ENCODE assay signal across 1 cellular context in the genomic region with DNA sequence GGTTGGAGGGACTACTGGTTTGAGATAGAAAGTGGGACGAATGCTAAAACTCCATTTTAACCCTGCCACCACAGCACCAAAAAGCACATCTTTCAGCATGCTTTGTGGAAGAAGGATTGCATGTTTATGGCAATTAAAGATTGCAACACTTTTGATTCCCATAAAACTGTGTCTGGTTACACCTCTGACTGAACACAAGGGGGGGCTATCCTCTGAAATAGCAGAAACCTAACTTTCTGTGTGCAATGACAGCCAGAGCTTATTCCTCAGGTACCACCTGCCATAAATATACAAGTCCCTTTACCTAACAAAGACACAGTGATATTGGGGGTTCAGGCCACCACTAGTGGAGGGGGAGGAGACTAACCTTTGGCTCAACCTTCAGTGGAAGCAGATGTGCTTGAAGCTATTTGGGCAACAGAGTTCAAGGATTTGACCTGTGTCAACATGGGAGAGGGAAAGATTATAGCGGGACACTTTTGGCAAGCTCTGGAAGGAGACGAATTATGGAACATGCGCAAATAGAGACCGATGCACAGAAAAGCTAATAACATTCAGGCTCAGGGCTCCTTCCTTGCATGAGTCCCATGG.
TF ChIP-seq lines count a peak whose summit lies in the region.

No MANE protein-coding gene starts in this region.

TF ChIP-seq in HepG2, 621 proteins besides CTCF, POLR2A, EP300 and RAD21 (continued from another document and continues in another):
- TF ChIP-seq, protein P1, sequence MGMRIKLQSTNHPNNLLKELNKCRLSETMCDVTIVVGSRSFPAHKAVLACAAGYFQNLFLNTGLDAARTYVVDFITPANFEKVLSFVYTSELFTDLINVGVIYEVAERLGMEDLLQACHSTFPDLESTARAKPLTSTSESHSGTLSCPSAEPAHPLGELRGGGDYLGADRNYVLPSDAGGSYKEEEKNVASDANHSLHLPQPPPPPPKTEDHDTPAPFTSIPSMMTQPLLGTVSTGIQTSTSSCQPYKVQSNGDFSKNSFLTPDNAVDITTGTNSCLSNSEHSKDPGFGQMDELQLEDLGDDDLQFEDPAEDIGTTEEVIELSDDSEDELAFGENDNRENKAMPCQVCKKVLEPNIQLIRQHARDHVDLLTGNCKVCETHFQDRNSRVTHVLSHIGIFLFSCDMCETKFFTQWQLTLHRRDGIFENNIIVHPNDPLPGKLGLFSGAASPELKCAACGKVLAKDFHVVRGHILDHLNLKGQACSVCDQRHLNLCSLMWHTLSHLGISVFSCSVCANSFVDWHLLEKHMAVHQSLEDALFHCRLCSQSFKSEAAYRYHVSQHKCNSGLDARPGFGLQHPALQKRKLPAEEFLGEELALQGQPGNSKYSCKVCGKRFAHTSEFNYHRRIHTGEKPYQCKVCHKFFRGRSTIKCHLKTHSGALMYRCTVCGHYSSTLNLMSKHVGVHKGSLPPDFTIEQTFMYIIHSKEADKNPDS (CRISPR knock-in tag; IDR thresholded peaks at IDR 0.05): no peak
- TF ChIP-seq ZSCAN25 (CRISPR knock-in tag; IDR thresholded peaks at IDR 0.05) (no peak), GTF3A (CRISPR knock-in tag; conservative IDR thresholded peaks at IDR 0.05) (no peak), MTF2 (CRISPR knock-in tag; IDR thresholded peaks at IDR 0.05; ENCODE audit: borderline replicate concordance) (no peak), SP1 (IDR thresholded peaks at IDR 0.05) (no peak), SP1 (CRISPR knock-in tag; IDR thresholded peaks at IDR 0.05) (no peak), PRMT3 (CRISPR knock-in tag; IDR thresholded peaks at IDR 0.05; ENCODE audit: borderline replicate concordance, low read depth) (no peak), GPBP1L1 (CRISPR knock-in tag; IDR thresholded peaks at IDR 0.05) (no peak), ZNF34 (CRISPR knock-in tag; IDR thresholded peaks at IDR 0.05; ENCODE audit: borderline replicate concordance) (no peak), SOX6 (IDR thresholded peaks at IDR 0.05) (no peak), SOX6 (CRISPR knock-in tag; IDR thresholded peaks at IDR 0.05) (peak; percentile 53; the same call in 1 of the 2 replicates), GMEB2 (CRISPR knock-in tag; IDR thresholded peaks at IDR 0.05; ENCODE audit: low read depth) (no peak), ZNF333 (CRISPR knock-in tag; IDR thresholded peaks at IDR 0.05; ENCODE audit: borderline replicate concordance) (no peak), PTBP1 (IDR thresholded peaks at IDR 0.05; ENCODE audit: low read depth, low read length, poor library complexity, severe bottlenecking) (no peak), KLF6 (CRISPR knock-in tag; IDR thresholded peaks at IDR 0.05) (no peak), ZNF737 (CRISPR knock-in tag; IDR thresholded peaks at IDR 0.05; ENCODE audit: borderline replicate concordance) (no peak), ZNF530 (CRISPR knock-in tag; IDR thresholded peaks at IDR 0.05; ENCODE audit: low read depth) (no peak), ZNF674 (CRISPR knock-in tag; IDR thresholded peaks at IDR 0.05; ENCODE audit: low read depth) (no peak), ZZZ3 (CRISPR knock-in tag; IDR thresholded peaks at IDR 0.05; ENCODE audit: borderline replicate concordance) (no peak), POGZ (CRISPR knock-in tag; IDR thresholded peaks at IDR 0.05) (0 out of 2 replicates have a peak, but pooled peaks have one; percentile 58), RORA (CRISPR knock-in tag; IDR thresholded peaks at IDR 0.05) (no peak), ZNF230 (CRISPR knock-in tag; IDR thresholded peaks at IDR 0.05) (no peak), JDP2 (CRISPR knock-in tag; IDR thresholded peaks at IDR 0.05; ENCODE audit: borderline replicate concordance) (no peak), ZNF850 (CRISPR knock-in tag; conservative IDR thresholded peaks at IDR 0.05) (no peak), REST (IDR thresholded peaks at IDR 0.05; ENCODE audit: borderline replicate concordance in 1 of 2, low read depth in 1 of 2, low read length in 2 of 2) (no peak), PREB (CRISPR knock-in tag; IDR thresholded peaks at IDR 0.05) (no peak)
- TF ChIP-seq, protein P2, sequence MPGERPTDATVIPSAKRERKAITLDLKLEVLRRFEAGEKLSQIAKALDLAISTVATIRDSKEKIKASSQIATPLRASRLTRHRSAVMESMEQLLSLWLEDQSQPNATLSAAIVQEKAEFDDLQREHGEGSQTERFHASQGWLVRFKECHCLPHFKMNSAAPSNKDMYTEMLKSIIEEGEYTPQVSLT (CRISPR knock-in tag; IDR thresholded peaks at IDR 0.05; ENCODE audit: borderline replicate concordance, low read depth): no peak
- TF ChIP-seq, protein P3, sequence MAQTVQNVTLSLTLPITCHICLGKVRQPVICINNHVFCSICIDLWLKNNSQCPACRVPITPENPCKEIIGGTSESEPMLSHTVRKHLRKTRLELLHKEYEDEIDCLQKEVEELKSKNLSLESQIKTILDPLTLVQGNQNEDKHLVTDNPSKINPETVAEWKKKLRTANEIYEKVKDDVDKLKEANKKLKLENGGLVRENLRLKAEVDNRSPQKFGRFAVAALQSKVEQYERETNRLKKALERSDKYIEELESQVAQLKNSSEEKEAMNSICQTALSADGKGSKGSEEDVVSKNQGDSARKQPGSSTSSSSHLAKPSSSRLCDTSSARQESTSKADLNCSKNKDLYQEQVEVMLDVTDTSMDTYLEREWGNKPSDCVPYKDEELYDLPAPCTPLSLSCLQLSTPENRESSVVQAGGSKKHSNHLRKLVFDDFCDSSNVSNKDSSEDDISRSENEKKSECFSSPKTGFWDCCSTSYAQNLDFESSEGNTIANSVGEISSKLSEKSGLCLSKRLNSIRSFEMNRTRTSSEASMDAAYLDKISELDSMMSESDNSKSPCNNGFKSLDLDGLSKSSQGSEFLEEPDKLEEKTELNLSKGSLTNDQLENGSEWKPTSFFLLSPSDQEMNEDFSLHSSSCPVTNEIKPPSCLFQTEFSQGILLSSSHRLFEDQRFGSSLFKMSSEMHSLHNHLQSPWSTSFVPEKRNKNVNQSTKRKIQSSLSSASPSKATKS (CRISPR knock-in tag; IDR thresholded peaks at IDR 0.05): no peak
- TF ChIP-seq, protein P4, sequence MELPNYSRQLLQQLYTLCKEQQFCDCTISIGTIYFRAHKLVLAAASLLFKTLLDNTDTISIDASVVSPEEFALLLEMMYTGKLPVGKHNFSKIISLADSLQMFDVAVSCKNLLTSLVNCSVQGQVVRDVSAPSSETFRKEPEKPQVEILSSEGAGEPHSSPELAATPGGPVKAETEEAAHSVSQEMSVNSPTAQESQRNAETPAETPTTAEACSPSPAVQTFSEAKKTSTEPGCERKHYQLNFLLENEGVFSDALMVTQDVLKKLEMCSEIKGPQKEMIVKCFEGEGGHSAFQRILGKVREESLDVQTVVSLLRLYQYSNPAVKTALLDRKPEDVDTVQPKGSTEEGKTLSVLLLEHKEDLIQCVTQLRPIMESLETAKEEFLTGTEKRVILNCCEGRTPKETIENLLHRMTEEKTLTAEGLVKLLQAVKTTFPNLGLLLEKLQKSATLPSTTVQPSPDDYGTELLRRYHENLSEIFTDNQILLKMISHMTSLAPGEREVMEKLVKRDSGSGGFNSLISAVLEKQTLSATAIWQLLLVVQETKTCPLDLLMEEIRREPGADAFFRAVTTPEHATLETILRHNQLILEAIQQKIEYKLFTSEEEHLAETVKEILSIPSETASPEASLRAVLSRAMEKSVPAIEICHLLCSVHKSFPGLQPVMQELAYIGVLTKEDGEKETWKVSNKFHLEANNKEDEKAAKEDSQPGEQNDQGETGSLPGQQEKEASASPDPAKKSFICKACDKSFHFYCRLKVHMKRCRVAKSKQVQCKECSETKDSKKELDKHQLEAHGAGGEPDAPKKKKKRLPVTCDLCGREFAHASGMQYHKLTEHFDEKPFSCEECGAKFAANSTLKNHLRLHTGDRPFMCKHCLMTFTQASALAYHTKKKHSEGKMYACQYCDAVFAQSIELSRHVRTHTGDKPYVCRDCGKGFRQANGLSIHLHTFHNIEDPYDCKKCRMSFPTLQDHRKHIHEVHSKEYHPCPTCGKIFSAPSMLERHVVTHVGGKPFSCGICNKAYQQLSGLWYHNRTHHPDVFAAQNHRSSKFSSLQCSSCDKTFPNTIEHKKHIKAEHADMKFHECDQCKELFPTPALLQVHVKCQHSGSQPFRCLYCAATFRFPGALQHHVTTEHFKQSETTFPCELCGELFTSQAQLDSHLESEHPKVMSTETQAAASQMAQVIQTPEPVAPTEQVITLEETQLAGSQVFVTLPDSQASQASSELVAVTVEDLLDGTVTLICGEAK (IDR thresholded peaks at IDR 0.05): no peak
- TF ChIP-seq, protein P4 (CRISPR knock-in tag; IDR thresholded peaks at IDR 0.05): no peak
- TF ChIP-seq, protein P5, sequence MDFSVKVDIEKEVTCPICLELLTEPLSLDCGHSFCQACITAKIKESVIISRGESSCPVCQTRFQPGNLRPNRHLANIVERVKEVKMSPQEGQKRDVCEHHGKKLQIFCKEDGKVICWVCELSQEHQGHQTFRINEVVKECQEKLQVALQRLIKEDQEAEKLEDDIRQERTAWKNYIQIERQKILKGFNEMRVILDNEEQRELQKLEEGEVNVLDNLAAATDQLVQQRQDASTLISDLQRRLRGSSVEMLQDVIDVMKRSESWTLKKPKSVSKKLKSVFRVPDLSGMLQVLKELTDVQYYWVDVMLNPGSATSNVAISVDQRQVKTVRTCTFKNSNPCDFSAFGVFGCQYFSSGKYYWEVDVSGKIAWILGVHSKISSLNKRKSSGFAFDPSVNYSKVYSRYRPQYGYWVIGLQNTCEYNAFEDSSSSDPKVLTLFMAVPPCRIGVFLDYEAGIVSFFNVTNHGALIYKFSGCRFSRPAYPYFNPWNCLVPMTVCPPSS (IDR thresholded peaks at IDR 0.05): no peak
